Comparison of ENCODE assay signal across 9 cellular contexts in the genomic region with DNA sequence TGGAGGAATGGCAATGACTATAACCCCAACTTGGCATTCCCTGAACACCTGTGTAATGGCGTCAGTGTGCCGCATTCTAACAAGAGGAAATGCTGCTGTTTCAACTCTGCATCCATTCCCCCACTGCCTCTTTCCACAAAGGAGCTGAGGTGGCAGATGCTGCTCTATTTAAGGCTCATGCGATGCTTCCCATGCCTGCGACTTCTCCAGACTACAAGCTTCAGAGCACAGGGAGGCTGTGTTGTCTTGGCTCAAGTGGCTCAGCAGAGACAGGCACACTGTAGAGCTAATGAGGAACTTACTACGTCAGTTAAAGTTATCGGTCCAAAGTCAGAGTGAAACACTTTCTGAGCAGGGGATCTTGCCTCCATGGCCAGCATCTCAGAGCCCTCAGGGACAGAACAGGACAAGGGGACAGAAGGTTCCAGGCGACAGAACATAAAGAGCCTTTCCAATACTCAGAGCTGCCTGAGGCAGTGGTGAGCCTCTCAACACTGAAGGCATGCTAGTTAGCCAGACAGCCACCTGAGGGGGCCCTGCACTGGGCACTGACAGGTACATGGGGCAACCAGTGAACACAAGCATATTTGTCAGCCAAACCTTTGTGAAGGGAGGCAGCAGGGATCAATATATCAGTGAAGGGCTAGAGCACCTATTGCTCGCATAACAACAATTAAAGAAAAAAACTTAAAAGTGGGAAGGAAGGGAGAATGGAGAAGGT. TPM values are rescaled to one million over a fixed set of nuclear protein-coding genes. Genes with fewer than 3 reads are reported as not detected.
DNase-seq lines count a peak whose midpoint lies in the region; ATAC-seq and TF ChIP-seq lines count a peak whose summit lies in the region.
"Had no signal": no experiment of that assay in that cellular context is flagged by ENCODE, and none has a peak within 500 bp of the region (broad histone marks: within the 10 kb centered on the region; RNA-seq: fewer than 3 reads in every experiment).

No MANE protein-coding gene starts in this region.

- intact Hi-C loops in sigmoid colon (cut with DNase I), result loop anchor here (2.0 to 10.0 kb wide), 2 partner anchors 50 to 176 kb away; no protein-coding TSS in a partner anchor
- intact Hi-C loops in lower leg skin (cut with DNase I; ENCODE audit: low total_unique reads), result no loop called here

- H3K4me1 ChIP-seq in OCI-LY1 (ENCODE audit: insufficient read depth, low read length, severe bottlenecking) (peaks cover 41% of the 10 kb centered on the region), sigmoid colon (peaks cover 0 to 49% (median 42%) of the 10 kb centered on the region in 4 donors)

- DNase-seq in epithelial cell of proximal tubule (ENCODE audit: low read depth) (no peak), sigmoid colon (no peak), NCI-H1930 (lab: John Stamatoyannopoulos, UW) (no peak), lower leg skin (ENCODE audit: low spot score in 2 of 2) (no peak)
- no peak for DNase-seq in activated CD4-positive, CD25-positive, alpha-beta regulatory T cell (lab: John Stamatoyannopoulos, UW)
- DNase-seq: OCI-M1 had no signal

- no peak for TF ChIP-seq POLR2A in sigmoid colon (IDR thresholded peaks at IDR 0.05)
- TF ChIP-seq POLR2A in lower leg skin (IDR thresholded peaks at IDR 0.05), result no peak
- TF ChIP-seq POLR2A in GM18505 (IDR thresholded peaks at IDR 0.05; ENCODE audit: borderline replicate concordance, extremely low read depth, insufficient read depth, insufficient read length), result no peak

- peak; percentile 42; the same call in 1 of the 3 replicates for TF ChIP-seq CTCF in GM12872 (IDR thresholded peaks at IDR 0.05; ENCODE audit: insufficient read depth, low read depth, low read length)
- peak; percentile 63 for TF ChIP-seq CTCF in OCI-LY1 (IDR thresholded peaks at IDR 0.05; ENCODE audit: low read length)
- TF ChIP-seq CTCF in epithelial cell of proximal tubule (conservative IDR thresholded peaks at IDR 0.05; ENCODE audit: low read depth, low read length), result peak; percentile 36
- TF ChIP-seq CTCF in sigmoid colon (IDR thresholded peaks at IDR 0.05), result no peak
- TF ChIP-seq CTCF in lower leg skin (IDR thresholded peaks at IDR 0.05), result no peak

- H3K79me2 ChIP-seq in OCI-LY1 (ENCODE audit: insufficient read depth, low read length), result no peaks in the 10 kb centered on the region

- WGBS in sigmoid colon, 2 donors, result 83 to 91% methylated on average over 8 of the region's 8 CpGs
- 89 to 90% methylated on average over 8 of the region's 8 CpGs for WGBS in lower leg skin, 2 donors

- peak overlapping the region; percentile 21 for H3K4me3 ChIP-seq in OCI-LY1 (ENCODE audit: low read depth, low read length, poor library complexity, severe bottlenecking)
- H3K4me3 ChIP-seq in epithelial cell of proximal tubule (ENCODE audit: low read depth, low read length), result no peak overlapping the region
- no peak overlapping the region for H3K4me3 ChIP-seq in sigmoid colon
- no peak overlapping the region for H3K4me3 ChIP-seq in lower leg skin (ENCODE audit: low read depth, poor library complexity, severe bottlenecking)

- H3K36me3 ChIP-seq in OCI-LY1 (ENCODE audit: insufficient read depth, low read length), result peaks cover 91% of the 10 kb centered on the region
- H3K36me3 ChIP-seq in sigmoid colon, result peaks cover 12 to 71% (median 19%) of the 10 kb centered on the region in 4 donors

- H3K27ac ChIP-seq in OCI-LY1 (ENCODE audit: low read depth, low read length, poor library complexity, severe bottlenecking), result peak overlapping the region; percentile 95
- H3K27ac ChIP-seq in sigmoid colon, result peak overlapping the region in 3 of 4 donors; percentile 49 to 76 (median 75)

- no peak for TF ChIP-seq EP300 in sigmoid colon (IDR thresholded peaks at IDR 0.05)

- H3K9me3 ChIP-seq in OCI-LY1 (ENCODE audit: low read length) (no peaks in the 10 kb centered on the region), sigmoid colon (no peaks in the 10 kb centered on the region)

- peak overlapping the region; percentile 62 for H3K4me2 ChIP-seq in OCI-LY1 (ENCODE audit: low read length)

- H3K9me2 ChIP-seq in OCI-LY1 (ENCODE audit: low read depth, low read length), result no peaks in the 10 kb centered on the region

- H2AFZ ChIP-seq in OCI-LY1 (ENCODE audit: low read length), result no peak overlapping the region

- no peaks in the 10 kb centered on the region for H3F3A ChIP-seq in OCI-LY1 (ENCODE audit: insufficient read depth, low read length)

- ATAC-seq in GM18505 (IDR thresholded peaks at IDR 0.05; ENCODE audit: unreplicated experiment), result no peak

- no peaks in the 10 kb centered on the region for H3K27me3 ChIP-seq in OCI-LY1 (ENCODE audit: insufficient read depth, low read length)
- H3K27me3 ChIP-seq in sigmoid colon, result no peaks in the 10 kb centered on the region

- H4K20me1 ChIP-seq in OCI-LY1 (ENCODE audit: insufficient read depth, low read length), result no peaks in the 10 kb centered on the region

- peak overlapping the region; percentile 57 for H3K9ac ChIP-seq in OCI-LY1 (ENCODE audit: low read length)

RNA-seq across cellular contexts. Expression of a gene that starts 21.8 kb away (rescaled TPM):
- total RNA-seq in epithelial cell of proximal tubule (241 and 255 TPM in 2 replicates), sigmoid colon (10 to 100 TPM; 55.1 to 73.1 (median 62.8) TPM), lower leg skin (100 to 1,000 TPM in 1 of 4 donors, 10 to 100 TPM in 3; 91.2 to 123 (median 98.1) TPM)
- 100 to 1,000 TPM; 153 to 210 (median 195) TPM for polyA plus RNA-seq in sigmoid colon

RNA-seq across cellular contexts. Expression of a gene that starts 38.7 kb away (rescaled TPM):
- total RNA-seq in epithelial cell of proximal tubule, result 9.3 and 10.9 TPM in 2 replicates
- total RNA-seq in sigmoid colon, result 1,000 to 10,000 TPM in 2 of 4 donors, 100 to 1,000 TPM in 2; 616 to 2,079 (median 918) TPM
- polyA plus RNA-seq in sigmoid colon, result 1,000 to 10,000 TPM in 1 of 3 donors, 100 to 1,000 TPM in 1, 10 to 100 TPM in 1; 85.1 to 1,326 (median 302) TPM
- total RNA-seq in lower leg skin, result 100 to 1,000 TPM; 399 to 695 (median 446) TPM

Comparison
In these comparisons a context has a peak if more than half of its experiments do, and no peak if none do; other contexts are left out.
1. CTCF ChIP-seq: peak in GM12872 (single experiment), OCI-LY1 (single experiment) and epithelial cell of proximal tubule (single experiment); none in sigmoid colon (0 of 4) and lower leg skin (0 of 3).
2. RNA of a gene that starts 38.7 kb away (total RNA-seq): 616 to 2,079 TPM in sigmoid colon and 399 to 695 TPM in lower leg skin; 9.3 to 10.9 TPM in epithelial cell of proximal tubule; every median in the first group is over 10 times any median in the second.